Comparison of ENCODE assay signal across 1 cellular context in the genomic region with DNA sequence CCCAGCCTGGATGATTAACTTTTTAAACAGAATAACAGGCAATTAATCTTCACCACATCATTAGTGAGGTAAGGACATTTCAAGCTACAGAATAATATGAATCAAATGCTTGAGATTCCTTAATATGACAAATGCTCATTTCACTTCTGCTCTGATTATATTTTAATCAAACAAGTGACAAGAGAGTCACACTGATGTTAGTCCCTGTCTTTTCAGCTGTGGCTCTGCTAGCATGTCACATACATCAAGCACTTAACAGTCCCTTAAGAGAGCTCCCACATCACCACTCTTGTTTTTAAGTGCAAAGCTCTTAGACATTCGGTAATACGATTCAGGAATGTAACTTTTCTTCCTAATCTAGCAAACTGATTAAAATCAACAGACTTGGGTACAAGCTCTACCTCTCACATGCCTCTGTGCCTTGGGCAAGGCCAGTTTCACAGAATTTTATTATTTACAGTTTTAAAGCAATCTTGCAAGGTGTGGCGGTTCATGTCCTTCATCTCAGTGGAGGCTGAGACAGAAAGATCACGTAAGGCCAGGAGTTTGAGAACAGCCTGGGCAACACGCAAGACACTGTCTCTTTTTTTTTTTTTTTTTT.
TF ChIP-seq lines count a peak whose summit lies in the region.

No MANE protein-coding gene starts in this region.

TF ChIP-seq in WTC11, 78 proteins besides CTCF, POLR2A, EP300 and RAD21 (continued from another document):
- TF ChIP-seq, protein P1, sequence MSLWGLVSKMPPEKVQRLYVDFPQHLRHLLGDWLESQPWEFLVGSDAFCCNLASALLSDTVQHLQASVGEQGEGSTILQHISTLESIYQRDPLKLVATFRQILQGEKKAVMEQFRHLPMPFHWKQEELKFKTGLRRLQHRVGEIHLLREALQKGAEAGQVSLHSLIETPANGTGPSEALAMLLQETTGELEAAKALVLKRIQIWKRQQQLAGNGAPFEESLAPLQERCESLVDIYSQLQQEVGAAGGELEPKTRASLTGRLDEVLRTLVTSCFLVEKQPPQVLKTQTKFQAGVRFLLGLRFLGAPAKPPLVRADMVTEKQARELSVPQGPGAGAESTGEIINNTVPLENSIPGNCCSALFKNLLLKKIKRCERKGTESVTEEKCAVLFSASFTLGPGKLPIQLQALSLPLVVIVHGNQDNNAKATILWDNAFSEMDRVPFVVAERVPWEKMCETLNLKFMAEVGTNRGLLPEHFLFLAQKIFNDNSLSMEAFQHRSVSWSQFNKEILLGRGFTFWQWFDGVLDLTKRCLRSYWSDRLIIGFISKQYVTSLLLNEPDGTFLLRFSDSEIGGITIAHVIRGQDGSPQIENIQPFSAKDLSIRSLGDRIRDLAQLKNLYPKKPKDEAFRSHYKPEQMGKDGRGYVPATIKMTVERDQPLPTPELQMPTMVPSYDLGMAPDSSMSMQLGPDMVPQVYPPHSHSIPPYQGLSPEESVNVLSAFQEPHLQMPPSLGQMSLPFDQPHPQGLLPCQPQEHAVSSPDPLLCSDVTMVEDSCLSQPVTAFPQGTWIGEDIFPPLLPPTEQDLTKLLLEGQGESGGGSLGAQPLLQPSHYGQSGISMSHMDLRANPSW (CRISPR knock-in tag; conservative IDR thresholded peaks at IDR 0.05; ENCODE audit: low read depth), result no peak
- no peak for TF ChIP-seq ZNF263 (CRISPR knock-in tag; IDR thresholded peaks at IDR 0.05; ENCODE audit: low read depth)
- TF ChIP-seq, protein P2, sequence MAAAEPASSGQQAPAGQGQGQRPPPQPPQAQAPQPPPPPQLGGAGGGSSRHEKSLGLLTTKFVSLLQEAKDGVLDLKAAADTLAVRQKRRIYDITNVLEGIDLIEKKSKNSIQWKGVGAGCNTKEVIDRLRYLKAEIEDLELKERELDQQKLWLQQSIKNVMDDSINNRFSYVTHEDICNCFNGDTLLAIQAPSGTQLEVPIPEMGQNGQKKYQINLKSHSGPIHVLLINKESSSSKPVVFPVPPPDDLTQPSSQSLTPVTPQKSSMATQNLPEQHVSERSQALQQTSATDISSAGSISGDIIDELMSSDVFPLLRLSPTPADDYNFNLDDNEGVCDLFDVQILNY (CRISPR knock-in tag; IDR thresholded peaks at IDR 0.05), result no peak
- TF ChIP-seq NR1H2 (CRISPR knock-in tag; IDR thresholded peaks at IDR 0.05), result no peak
- TF ChIP-seq ZNF423 (CRISPR knock-in tag; IDR thresholded peaks at IDR 0.05), result no peak
- TF ChIP-seq TP53 (CRISPR knock-in tag; IDR thresholded peaks at IDR 0.05), result no peak
- TF ChIP-seq GRHL2 (CRISPR knock-in tag; IDR thresholded peaks at IDR 0.05; ENCODE audit: insufficient replicate concordance, severe bottlenecking), result no peak
- TF ChIP-seq ETV6 (CRISPR knock-in tag; IDR thresholded peaks at IDR 0.05), result no peak
- TF ChIP-seq, protein P3, sequence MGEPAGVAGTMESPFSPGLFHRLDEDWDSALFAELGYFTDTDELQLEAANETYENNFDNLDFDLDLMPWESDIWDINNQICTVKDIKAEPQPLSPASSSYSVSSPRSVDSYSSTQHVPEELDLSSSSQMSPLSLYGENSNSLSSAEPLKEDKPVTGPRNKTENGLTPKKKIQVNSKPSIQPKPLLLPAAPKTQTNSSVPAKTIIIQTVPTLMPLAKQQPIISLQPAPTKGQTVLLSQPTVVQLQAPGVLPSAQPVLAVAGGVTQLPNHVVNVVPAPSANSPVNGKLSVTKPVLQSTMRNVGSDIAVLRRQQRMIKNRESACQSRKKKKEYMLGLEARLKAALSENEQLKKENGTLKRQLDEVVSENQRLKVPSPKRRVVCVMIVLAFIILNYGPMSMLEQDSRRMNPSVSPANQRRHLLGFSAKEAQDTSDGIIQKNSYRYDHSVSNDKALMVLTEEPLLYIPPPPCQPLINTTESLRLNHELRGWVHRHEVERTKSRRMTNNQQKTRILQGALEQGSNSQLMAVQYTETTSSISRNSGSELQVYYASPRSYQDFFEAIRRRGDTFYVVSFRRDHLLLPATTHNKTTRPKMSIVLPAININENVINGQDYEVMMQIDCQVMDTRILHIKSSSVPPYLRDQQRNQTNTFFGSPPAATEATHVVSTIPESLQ (CRISPR knock-in tag; IDR thresholded peaks at IDR 0.05), result no peak
- TF ChIP-seq, protein P4, sequence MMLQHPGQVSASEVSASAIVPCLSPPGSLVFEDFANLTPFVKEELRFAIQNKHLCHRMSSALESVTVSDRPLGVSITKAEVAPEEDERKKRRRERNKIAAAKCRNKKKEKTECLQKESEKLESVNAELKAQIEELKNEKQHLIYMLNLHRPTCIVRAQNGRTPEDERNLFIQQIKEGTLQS (CRISPR knock-in tag; conservative IDR thresholded peaks at IDR 0.05), result no peak
- no peak for TF ChIP-seq GTF2I (CRISPR knock-in tag; conservative IDR thresholded peaks at IDR 0.05)
- TF ChIP-seq PRRX2 (CRISPR knock-in tag; IDR thresholded peaks at IDR 0.05), result no peak
- TF ChIP-seq, protein P5, sequence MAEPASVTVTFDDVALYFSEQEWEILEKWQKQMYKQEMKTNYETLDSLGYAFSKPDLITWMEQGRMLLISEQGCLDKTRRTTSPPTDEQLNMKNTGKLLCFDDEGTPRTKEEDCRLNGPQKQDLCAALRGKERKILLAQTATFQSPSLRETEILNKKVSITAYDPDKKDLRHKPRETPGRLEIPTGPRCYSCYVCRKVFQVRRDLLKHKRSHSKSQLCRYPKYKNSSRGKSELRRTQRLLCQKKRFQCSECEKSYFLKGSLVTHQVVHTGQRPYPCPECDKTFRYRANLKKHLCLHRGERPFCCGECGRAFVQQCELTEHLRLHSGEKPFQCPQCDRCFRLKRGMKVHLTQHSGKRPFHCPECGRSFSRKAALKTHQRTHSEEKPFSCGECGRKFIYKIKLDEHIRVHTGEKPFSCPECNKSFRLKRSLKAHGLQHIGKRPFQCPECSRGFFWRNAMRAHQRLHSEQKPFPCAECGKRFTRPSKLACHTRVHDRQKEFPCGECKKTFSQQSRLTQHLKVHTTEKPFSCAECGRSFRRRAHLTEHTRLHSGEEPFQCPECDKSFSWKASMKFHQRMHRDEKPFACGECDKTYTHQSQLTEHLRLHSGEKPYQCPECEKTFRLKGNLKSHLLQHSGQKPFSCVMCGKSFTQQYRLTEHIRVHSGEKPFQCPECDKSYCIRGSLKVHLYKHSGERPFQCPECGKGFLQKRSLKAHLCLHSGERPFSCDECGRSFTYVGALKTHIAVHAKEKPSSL (CRISPR knock-in tag; conservative IDR thresholded peaks at IDR 0.05), result no peak
